ENCODE assay signal across 14 cellular contexts in genomic region chr5:158727771-158728311, GRCh38.
A peak's percentile ranks its signal among the peaks of the same experiment; 100 is the strongest.
DNase-seq lines count a peak whose midpoint lies in the region; ATAC-seq, FAIRE-seq and TF ChIP-seq lines count a peak whose summit lies in the region.
"Had no signal": no experiment of that assay in that cellular context is flagged by ENCODE, and none has a peak within 500 bp of the region (broad histone marks: within the 10 kb centered on the region; RNA-seq: fewer than 3 reads in every experiment).

No MANE protein-coding gene starts in this region.

- WGBS in liver = 67% methylated on average over 9 of the region's 9 CpGs
- no CpG with 5 or more reads among the region's 9 CpGs for WGBS in trophoblast cell (ENCODE audit: extremely low coverage, insufficient coverage, insufficient read length)

- FAIRE-seq in urothelium cell line (lab: Jason Lieb, UNC) = no peak

- no peak overlapping the region for H3K4ac ChIP-seq in trophoblast cell (ENCODE audit: low read depth, low read length)

- H3K9ac ChIP-seq in liver (ENCODE audit: low read depth in 1 of 2, low read length in 2 of 2) (no peak overlapping the region), trophoblast cell (ENCODE audit: low read length) (no peak overlapping the region)

- ATAC-seq in natural killer cell treated with Interleukin-12 subunit alpha and Interleukin-12 subunit beta and Interleukin-15 and Interleukin-18, amount 100 ng/mL, for 72 hours = no peak
- ATAC-seq: stimulated activated naive CD8-positive, alpha-beta T cell treated with anti-CD3 and anti-CD28 coated beads, Interleukin-15, amount 100 ng/mL, for 72 hours had no signal

- H3K4me1 ChIP-seq in SJCRH30 (peaks cover 21% of the 10 kb centered on the region), liver (ENCODE audit: control insufficient read depth in 4 of 4, insufficient read depth in 4 of 4, low read length in 3 of 4) (peaks cover 0 to 13% (median 6%) of the 10 kb centered on the region in 4 donors), trophoblast cell (ENCODE audit: control insufficient read depth in 1 of 2, insufficient read depth in 2 of 2, low read length in 2 of 2) (no peaks in the 10 kb centered on the region)

- no peak for TF ChIP-seq CTCF in liver (IDR thresholded peaks at IDR 0.05; ENCODE audit: low read depth, low read length, missing input control)

- H3K27ac ChIP-seq in SJCRH30 (peak overlapping the region; percentile 78), liver (ENCODE audit: low read depth in 1 of 2, low read length in 2 of 2) (no peak overlapping the region), trophoblast cell (ENCODE audit: low read depth, low read length) (no peak overlapping the region)
- H3K27ac ChIP-seq: dorsolateral prefrontal cortex, VCaP had no signal

- H3K4me3 ChIP-seq in SJCRH30 (peak overlapping the region; percentile 44), liver (ENCODE audit: low read depth in 1 of 3, low read length in 3 of 3) (no peak overlapping the region), trophoblast cell (ENCODE audit: low read depth, low read length) (no peak overlapping the region)
- H3K4me3 ChIP-seq: dorsolateral prefrontal cortex had no signal

- H3K36me3 ChIP-seq in SJCRH30 (no peaks in the 10 kb centered on the region; the same call in 1 of the 2 replicates), liver (ENCODE audit: control insufficient read depth in 4 of 4, insufficient read depth in 3 of 4, low read depth in 1 of 4, low read length in 3 of 4) (no peaks in the 10 kb centered on the region), trophoblast cell (ENCODE audit: control insufficient read depth in 1 of 2, insufficient read depth in 2 of 2, low read length in 2 of 2) (no peaks in the 10 kb centered on the region)

- DNase-seq in SJCRH30 (peak; percentile 38 to 51), fibroblast of peridontal ligament (ENCODE audit: extremely low read depth) (peak; percentile 40), urothelium cell line (ENCODE audit: low spot score) (peak; percentile 32), NCI-H1436 (lab: John Stamatoyannopoulos, UW) (no peak), trophoblast cell (no peak)
- DNase-seq in natural killer cell treated with Interleukin-12 subunit alpha and Interleukin-12 subunit beta and Interleukin-15 and Interleukin-18, amount 100 ng/mL, for 72 hours (ENCODE audit: low spot score) = no peak
- DNase-seq: dorsolateral prefrontal cortex; hippocampal formation; NCI-H1694; SHP77; stimulated activated naive CD8-positive, alpha-beta T cell treated with anti-CD3 and anti-CD28 coated beads, Interleukin-15, amount 100 ng/mL, for 72 hours had no signal

- no peaks in the 10 kb centered on the region for H3K9me3 Mint-ChIP-seq in natural killer cell treated with Interleukin-12 subunit alpha and Interleukin-12 subunit beta and Interleukin-15 and Interleukin-18, amount 100 ng/mL, for 72 hours
- H3K9me3 Mint-ChIP-seq: mesothelial cell of epicardium; stimulated activated naive CD8-positive, alpha-beta T cell treated with anti-CD3 and anti-CD28 coated beads, Interleukin-15, amount 100 ng/mL, for 72 hours had no signal

- no peak overlapping the region for H2BK12ac ChIP-seq in trophoblast cell (ENCODE audit: low read length)

- no peak overlapping the region for H3K14ac ChIP-seq in trophoblast cell (ENCODE audit: low read length)

- TF ChIP-seq RAD21 in liver (IDR thresholded peaks at IDR 0.05) = no peak

- no peak overlapping the region for H3K4me3 Mint-ChIP-seq in natural killer cell treated with Interleukin-12 subunit alpha and Interleukin-12 subunit beta and Interleukin-15 and Interleukin-18, amount 100 ng/mL, for 72 hours
- H3K4me3 Mint-ChIP-seq: mesothelial cell of epicardium; stimulated activated naive CD8-positive, alpha-beta T cell treated with anti-CD3 and anti-CD28 coated beads, Interleukin-15, amount 100 ng/mL, for 72 hours had no signal

- peaks cover 4 to 7% of the 10 kb centered on the region in 2 donors for H3K27me3 Mint-ChIP-seq in natural killer cell treated with Interleukin-12 subunit alpha and Interleukin-12 subunit beta and Interleukin-15 and Interleukin-18, amount 100 ng/mL, for 72 hours
- H3K27me3 Mint-ChIP-seq: stimulated activated naive CD8-positive, alpha-beta T cell treated with anti-CD3 and anti-CD28 coated beads, Interleukin-15, amount 100 ng/mL, for 72 hours had no signal

- H2BK120ac ChIP-seq in trophoblast cell (ENCODE audit: insufficient read depth, low read length, poor library complexity) = no peak overlapping the region

- no peak overlapping the region for H3K18ac ChIP-seq in trophoblast cell (ENCODE audit: low read length)

- no peak overlapping the region for H2AFZ ChIP-seq in trophoblast cell (ENCODE audit: insufficient read depth, low read length, poor library complexity)

- H3K27ac Mint-ChIP-seq in natural killer cell treated with Interleukin-12 subunit alpha and Interleukin-12 subunit beta and Interleukin-15 and Interleukin-18, amount 100 ng/mL, for 72 hours = no peak overlapping the region
- H3K27ac Mint-ChIP-seq: mesothelial cell of epicardium; stimulated activated naive CD8-positive, alpha-beta T cell treated with anti-CD3 and anti-CD28 coated beads, Interleukin-15, amount 100 ng/mL, for 72 hours had no signal

- H3K27me3 ChIP-seq in SJCRH30 (no peaks in the 10 kb centered on the region), liver (ENCODE audit: control insufficient read depth in 4 of 4, insufficient read depth in 4 of 4, low read length in 3 of 4) (no peaks in the 10 kb centered on the region), trophoblast cell (ENCODE audit: insufficient read depth, low read length) (no peaks in the 10 kb centered on the region)

- H4K8ac ChIP-seq in trophoblast cell (ENCODE audit: low read depth, low read length) = no peak overlapping the region

- no peak overlapping the region for H3K4me2 ChIP-seq in trophoblast cell (ENCODE audit: low read length)

- H3K9me3 ChIP-seq in SJCRH30 (replicated peaks) = no peaks in the 10 kb centered on the region
- H3K9me3 ChIP-seq in liver (ENCODE audit: control insufficient read depth in 4 of 4, low read length in 3 of 4) = no peaks in the 10 kb centered on the region
- peaks cover 2% of the 10 kb centered on the region for H3K9me3 ChIP-seq in trophoblast cell (ENCODE audit: insufficient read depth, low read depth, low read length)

- H3K4me1 Mint-ChIP-seq in natural killer cell treated with Interleukin-12 subunit alpha and Interleukin-12 subunit beta and Interleukin-15 and Interleukin-18, amount 100 ng/mL, for 72 hours (ENCODE audit: low read depth in 2 of 2) = no peaks in the 10 kb centered on the region
- H3K4me1 Mint-ChIP-seq: stimulated activated naive CD8-positive, alpha-beta T cell treated with anti-CD3 and anti-CD28 coated beads, Interleukin-15, amount 100 ng/mL, for 72 hours had no signal

- H4K12ac ChIP-seq in trophoblast cell (ENCODE audit: low read depth, low read length) = no peak overlapping the region

- H3K36me3 Mint-ChIP-seq in natural killer cell treated with Interleukin-12 subunit alpha and Interleukin-12 subunit beta and Interleukin-15 and Interleukin-18, amount 100 ng/mL, for 72 hours = no peaks in the 10 kb centered on the region
- H3K36me3 Mint-ChIP-seq: mesothelial cell of epicardium had no signal

- no peak overlapping the region for H2BK5ac ChIP-seq in trophoblast cell (ENCODE audit: low read depth, low read length, poor library complexity)

- H3K23ac ChIP-seq in trophoblast cell (ENCODE audit: low read length) = no peak overlapping the region

- no peaks in the 10 kb centered on the region for H3K79me1 ChIP-seq in trophoblast cell (ENCODE audit: low read length)

- H3K79me2 ChIP-seq in trophoblast cell (ENCODE audit: control insufficient read depth, insufficient read depth, low read length, poor library complexity) = no peaks in the 10 kb centered on the region

- H2AK5ac ChIP-seq in trophoblast cell (ENCODE audit: low read length) = no peak overlapping the region

- no peak overlapping the region for H4K91ac ChIP-seq in trophoblast cell (ENCODE audit: low read depth, low read length)

TF ChIP-seq in liver, 16 proteins besides CTCF, POLR2A, EP300 and RAD21:
- TF ChIP-seq HNF4A (conservative IDR thresholded peaks at IDR 0.05) = no peak
- peak in 1 of 2 donors; percentile 51 for TF ChIP-seq RXRA (IDR thresholded peaks at IDR 0.05)
- TF ChIP-seq SP1 (IDR thresholded peaks at IDR 0.05) = peak; percentile 25
- no peak for TF ChIP-seq YY1 (IDR thresholded peaks at IDR 0.05)
- peak; percentile 84 for TF ChIP-seq NR2F2 (IDR thresholded peaks at IDR 0.05)
- peak; percentile 28 to 37 for TF ChIP-seq JUND (IDR thresholded peaks at IDR 0.05)
- no peak for TF ChIP-seq FOXA1 (IDR thresholded peaks at IDR 0.05)
- TF ChIP-seq TAF1 (conservative IDR thresholded peaks at IDR 0.05) = no peak
- no peak for TF ChIP-seq GABPA (IDR thresholded peaks at IDR 0.05 in 1 of 2, conservative IDR thresholded peaks at IDR 0.05 in 1 of 2)
- no peak for TF ChIP-seq REST (IDR thresholded peaks at IDR 0.05)
TF ChIP-seq in liver: peak in this region for 4.

Comparison
In these comparisons a context has a peak if more than half of its experiments do, and no peak if none do; other contexts are left out.
1. DNase-seq: peak in SJCRH30 (2 of 2), fibroblast of peridontal ligament (single experiment) and urothelium cell line (single experiment); none in NCI-H1436 (single experiment), trophoblast cell (0 of 2) and natural killer cell treated with Interleukin-12 subunit alpha and Interleukin-12 subunit beta and Interleukin-15 and Interleukin-18, amount 100 ng/mL, for 72 hours (single experiment).